20 cellular contexts compared by ENCODE assay signal in the genomic region with DNA sequence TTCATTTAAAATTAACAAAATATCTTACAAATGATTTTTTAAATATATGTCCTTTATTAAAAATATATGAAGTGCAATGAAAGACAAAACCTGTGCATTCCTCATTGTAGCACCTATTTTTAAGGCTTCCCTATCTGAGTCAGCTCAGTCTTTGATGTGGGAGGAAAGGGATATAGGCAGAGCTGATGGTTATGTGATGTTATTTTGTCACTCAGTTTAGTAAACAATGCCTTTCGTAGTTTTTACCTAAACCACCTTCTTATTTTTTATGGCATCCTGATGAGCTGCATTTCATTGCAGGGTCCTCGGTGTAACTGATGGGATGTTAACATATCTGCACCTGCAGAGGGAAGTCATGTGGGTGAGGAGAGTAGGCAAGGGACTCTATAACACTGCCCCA.
"Had no signal": no experiment of that assay in that cellular context is flagged by ENCODE, and none has a peak within 500 bp of the region (broad histone marks: within the 10 kb centered on the region; RNA-seq: fewer than 3 reads in every experiment).

No MANE protein-coding gene starts in this region.

- H3K4me1 ChIP-seq: colonic mucosa, spleen, tibial artery had no signal

- H3K36me3 Mint-ChIP-seq: activated naive CD8-positive, alpha-beta T cell; brain; mesothelial cell of epicardium; natural killer cell treated with Interleukin-12 subunit alpha and Interleukin-12 subunit beta and Interleukin-15 and Interleukin-18, amount 100 ng/mL, for 72 hours; stimulated activated naive B cell treated with anti-CD40 and anti-IgM and Interleukin-4, amounts not matched to agents 10 μg/mL and 1 μg/mL and 100 μg/mL, for 72 hours had no signal

- H3K4me3 Mint-ChIP-seq: activated naive CD8-positive, alpha-beta T cell; activated T-helper 1 cell treated with anti-CD3 and anti-CD28 coated beads, Interleukin-12 subunit alpha, Interleukin-12 subunit beta, Interleukin-2, Interleukin-4 antibody, amounts not matched to agents 30 ng/mL and 10 ng/mL and 1 ng/mL, durations not matched to agents 14 hours and 24 hours and 36 hours; brain; endodermal cell; mesothelial cell of epicardium; natural killer cell treated with Interleukin-12 subunit alpha and Interleukin-12 subunit beta and Interleukin-15 and Interleukin-18, amount 100 ng/mL, for 72 hours; stimulated activated naive B cell treated with anti-CD40 and anti-IgM and Interleukin-4, amounts not matched to agents 10 μg/mL and 1 μg/mL and 100 μg/mL, for 72 hours had no signal

- H3K27ac ChIP-seq: colonic mucosa, neutrophil, spleen, tibial artery had no signal

- DNase-seq: activated T-cell treated with anti-CD3 and anti-CD28 coated beads for 4 hours; anterior cingulate cortex; central memory CD4-positive, alpha-beta T cell; colonic mucosa; endodermal cell; glutamatergic neuron; hippocampal formation; islet precursor cell; spleen; stimulated activated naive B cell treated with anti-CD40 and anti-IgM and Interleukin-4, amounts not matched to agents 10 μg/mL and 1 μg/mL and 100 μg/mL, for 72 hours; substantia nigra; T1000; tibial artery had no signal

- ATAC-seq: left lobe of liver; natural killer cell treated with Interleukin-12 subunit alpha and Interleukin-12 subunit beta and Interleukin-15 and Interleukin-18, amount 100 ng/mL, for 72 hours; stimulated activated naive B cell treated with anti-CD40 and anti-IgM and Interleukin-4, amounts not matched to agents 10 μg/mL and 1 μg/mL and 100 μg/mL, for 72 hours had no signal

- H3K27ac Mint-ChIP-seq: activated naive CD8-positive, alpha-beta T cell; activated T-helper 1 cell treated with anti-CD3 and anti-CD28 coated beads, Interleukin-12 subunit alpha, Interleukin-12 subunit beta, Interleukin-2, Interleukin-4 antibody, amounts not matched to agents 30 ng/mL and 10 ng/mL and 1 ng/mL, durations not matched to agents 14 hours and 24 hours and 36 hours; mesothelial cell of epicardium; natural killer cell treated with Interleukin-12 subunit alpha and Interleukin-12 subunit beta and Interleukin-15 and Interleukin-18, amount 100 ng/mL, for 72 hours; stimulated activated naive B cell treated with anti-CD40 and anti-IgM and Interleukin-4, amounts not matched to agents 10 μg/mL and 1 μg/mL and 100 μg/mL, for 72 hours had no signal

- H3K4me3 ChIP-seq: colonic mucosa, spleen, tibial artery had no signal

- H3K4me1 Mint-ChIP-seq: stimulated activated naive B cell treated with anti-CD40 and anti-IgM and Interleukin-4, amounts not matched to agents 10 μg/mL and 1 μg/mL and 100 μg/mL, for 72 hours had no signal

- H3K36me3 ChIP-seq: colonic mucosa, neutrophil, spleen, tibial artery had no signal

- H3K9me3 ChIP-seq: colonic mucosa, neutrophil, spleen, tibial artery had no signal

- H3K27me3 ChIP-seq: colonic mucosa, tibial artery had no signal

- H3K9me3 Mint-ChIP-seq: activated T-helper 1 cell treated with anti-CD3 and anti-CD28 coated beads, Interleukin-12 subunit alpha, Interleukin-12 subunit beta, Interleukin-2, Interleukin-4 antibody, amounts not matched to agents 30 ng/mL and 10 ng/mL and 1 ng/mL, durations not matched to agents 14 hours and 24 hours and 36 hours; endodermal cell; mesothelial cell of epicardium; natural killer cell treated with Interleukin-12 subunit alpha and Interleukin-12 subunit beta and Interleukin-15 and Interleukin-18, amount 100 ng/mL, for 72 hours; stimulated activated naive B cell treated with anti-CD40 and anti-IgM and Interleukin-4, amounts not matched to agents 10 μg/mL and 1 μg/mL and 100 μg/mL, for 72 hours had no signal
